1 cellular context compared by ENCODE assay signal in genomic region chr5:169662451-169662850, GRCh38. TPM values are rescaled to one million over a fixed set of nuclear protein-coding genes. Genes with fewer than 3 reads are reported as not detected.
"Had no signal": no experiment of that assay in that cellular context is flagged by ENCODE, and none has a peak within 500 bp of the region (broad histone marks: within the 10 kb centered on the region; RNA-seq: fewer than 3 reads in every experiment).

No MANE protein-coding gene starts in this region.

RNA-seq across cellular contexts. Expression of gene DOCK2, which starts 25.4 kb away (rescaled TPM):
- total RNA-seq: SK-MEL-5 had no signal
